15 cellular contexts compared by ENCODE assay signal in genomic region chr5:35990941-35991592, GRCh38. TPM values are rescaled to one million over a fixed set of nuclear protein-coding genes. Genes with fewer than 3 reads are reported as not detected.
A peak's percentile ranks its signal among the peaks of the same experiment; 100 is the strongest.
DNase-seq lines count a peak whose midpoint lies in the region; ATAC-seq and TF ChIP-seq lines count a peak whose summit lies in the region.
"Had no signal": no experiment of that assay in that cellular context is flagged by ENCODE, and none has a peak within 500 bp of the region (broad histone marks: within the 10 kb centered on the region; RNA-seq: fewer than 3 reads in every experiment).

Gene UGT3A1, minus strand, starts transcription at chr5:35991390. Its CDS starts 150 bp downstream, at chr5:35991240.

- H3K27me3 Mint-ChIP-seq in GM23338 (ENCODE audit: insufficient read depth, low read depth, poor library complexity): peaks cover 12% of the 10 kb centered on the region
- peaks cover 5% of the 10 kb centered on the region for H3K27me3 Mint-ChIP-seq in endothelial cell (ENCODE audit: unreplicated experiment)
- H3K27me3 Mint-ChIP-seq in nephron progenitor cell (ENCODE audit: low read depth, poor library complexity): peaks cover 31% of the 10 kb centered on the region

- peaks cover 26% of the 10 kb centered on the region for H3K27me3 ChIP-seq in GM23338 (ENCODE audit: insufficient read depth)
- H3K27me3 ChIP-seq in brain microvascular endothelial cell (replicated peaks): no peaks in the 10 kb centered on the region

- no peaks in the 10 kb centered on the region for H3K79me2 ChIP-seq in GM23338 (replicated peaks; ENCODE audit: insufficient read depth)

- in situ Hi-C loops in brain microvascular endothelial cell (cut with HindIII; ENCODE audit: low pct_ligation_motif_present, low sequenced_read_pairs): no loop called here

- peaks cover 6% of the 10 kb centered on the region; the same call in 1 of the 2 replicates for H3K9me2 ChIP-seq in GM23338 (ENCODE audit: insufficient read depth)

- no peaks in the 10 kb centered on the region for H4K20me1 ChIP-seq in GM23338 (replicated peaks; ENCODE audit: insufficient read depth)

- H3K4me1 ChIP-seq in GM23338 (ENCODE audit: insufficient read depth): peaks cover 7% of the 10 kb centered on the region; the same call in 1 of the 2 replicates

- no peaks in the 10 kb centered on the region for H3K36me3 Mint-ChIP-seq in GM23338 (ENCODE audit: low read depth)
- no peaks in the 10 kb centered on the region for H3K36me3 Mint-ChIP-seq in endothelial cell (ENCODE audit: low read depth, unreplicated experiment)
- H3K36me3 Mint-ChIP-seq in nephron progenitor cell (ENCODE audit: low read depth): no peaks in the 10 kb centered on the region
- H3K36me3 Mint-ChIP-seq: activated naive CD8-positive, alpha-beta T cell treated with anti-CD3 and anti-CD28 coated beads for 36 hours; naive B cell had no signal

- H3K4me3 ChIP-seq in GM23338 (peak within 1 kb of the TSS; percentile 63), brain microvascular endothelial cell (ENCODE audit: low read depth, low read length) (no peak within 1 kb of the TSS), coronary artery (no peak within 1 kb of the TSS)

- H3K4me1 Mint-ChIP-seq in GM23338 (peaks cover 9% of the 10 kb centered on the region), endothelial cell (ENCODE audit: unreplicated experiment) (peaks cover 10% of the 10 kb centered on the region), nephron progenitor cell (peaks cover 28% of the 10 kb centered on the region)
- H3K4me1 Mint-ChIP-seq: activated naive CD8-positive, alpha-beta T cell treated with anti-CD3 and anti-CD28 coated beads for 36 hours; naive B cell had no signal

- H3K27ac ChIP-seq in GM23338 (ENCODE audit: low read depth) (no peak within 1 kb of the TSS), brain microvascular endothelial cell (no peak within 1 kb of the TSS), coronary artery (no peak within 1 kb of the TSS)

- DNase-seq in GM23338 (ENCODE audit: low spot score): peak; percentile 93
- DNase-seq in NCI-H2171 (lab: John Stamatoyannopoulos, UW): peak; percentile 97
- peak; percentile 25 for DNase-seq in endothelial cell (ENCODE audit: low spot score)
- DNase-seq in nephron progenitor cell: peak; percentile 48
- DNase-seq in KG1 (lab: John Stamatoyannopoulos, UW): no peak
- DNase-seq in brain microvascular endothelial cell: no peak
- DNase-seq in coronary artery (ENCODE audit: low spot score): no peak
- DNase-seq: activated CD8-positive, alpha-beta memory T cell treated with anti-CD3 and anti-CD28 coated beads, Interleukin-2, amount 50 U/mL, for 4 hours; activated naive CD8-positive, alpha-beta T cell treated with anti-CD3 and anti-CD28 coated beads for 36 hours; Kasumi-1; naive B cell; SIG-M5 had no signal

- H3F3A ChIP-seq in GM23338 (replicated peaks; ENCODE audit: low read depth): no peaks in the 10 kb centered on the region

- H3K4me3 Mint-ChIP-seq in GM23338 (peak within 1 kb of the TSS; percentile 87), endothelial cell (ENCODE audit: unreplicated experiment) (peak within 1 kb of the TSS; percentile 57), nephron progenitor cell (peak within 1 kb of the TSS; percentile 86)
- H3K4me3 Mint-ChIP-seq: activated naive CD8-positive, alpha-beta T cell treated with anti-CD3 and anti-CD28 coated beads for 36 hours; naive B cell had no signal

- no peaks in the 10 kb centered on the region for H3K9me3 Mint-ChIP-seq in GM23338
- no peaks in the 10 kb centered on the region for H3K9me3 Mint-ChIP-seq in endothelial cell (ENCODE audit: unreplicated experiment)
- no peaks in the 10 kb centered on the region for H3K9me3 Mint-ChIP-seq in nephron progenitor cell
- H3K9me3 Mint-ChIP-seq: activated naive CD8-positive, alpha-beta T cell treated with anti-CD3 and anti-CD28 coated beads for 36 hours; naive B cell had no signal

- H2AFZ ChIP-seq in GM23338: peak within 1 kb of the TSS; percentile 94

- H3K27ac Mint-ChIP-seq in GM23338 (no peak within 1 kb of the TSS), endothelial cell (ENCODE audit: unreplicated experiment) (no peak within 1 kb of the TSS), nephron progenitor cell (no peak within 1 kb of the TSS)
- H3K27ac Mint-ChIP-seq: activated naive CD8-positive, alpha-beta T cell treated with anti-CD3 and anti-CD28 coated beads for 36 hours; naive B cell had no signal

- peak within 1 kb of the TSS; percentile 82 for H3K4me2 ChIP-seq in GM23338

- ATAC-seq in GM23338 (peak; percentile 97), GM21390 (IDR thresholded peaks at IDR 0.05; ENCODE audit: unreplicated experiment) (no peak)

- TF ChIP-seq CTCF in GM23338 (conservative IDR thresholded peaks at IDR 0.05; ENCODE audit: low read depth in 2 of 2): no peak
- TF ChIP-seq CTCF in endothelial cell (IDR thresholded peaks at IDR 0.05; ENCODE audit: unreplicated experiment): no peak
- no peak for TF ChIP-seq CTCF in nephron progenitor cell (IDR thresholded peaks at IDR 0.05)
- no peak for TF ChIP-seq CTCF in brain microvascular endothelial cell (IDR thresholded peaks at IDR 0.05; ENCODE audit: low read depth, low read length, missing control alignments)
- no peak for TF ChIP-seq CTCF in coronary artery (IDR thresholded peaks at IDR 0.05)

- H3K36me3 ChIP-seq in GM23338 (ENCODE audit: insufficient read depth) (no peaks in the 10 kb centered on the region), brain microvascular endothelial cell (replicated peaks) (no peaks in the 10 kb centered on the region)

TF ChIP-seq in GM23338, 12 proteins besides CTCF, POLR2A, EP300 and RAD21:
- TF ChIP-seq CREB1 (CRISPR knock-in tag; IDR thresholded peaks at IDR 0.05; ENCODE audit: low read depth): peak; percentile 52; the same call in 1 of the 2 replicates
- TF ChIP-seq POLR2AphosphoS5 (IDR thresholded peaks at IDR 0.05; ENCODE audit: low read depth): peak; percentile 41; the same call in 1 of the 2 replicates
- no peak for TF ChIP-seq EZH2 (IDR thresholded peaks at IDR 0.05; ENCODE audit: low read depth, unreplicated experiment)

RNA-seq across cellular contexts. Expression of gene UGT3A1, which starts in this region (rescaled TPM):
- 1.8 and 3.1 TPM in 2 replicates for total RNA-seq in GM23338 (2014; rRNA removed; shearing (Covaris generic))
- polyA plus RNA-seq in GM23338 (2016; fragmentation: Nextera tagmentation; extraction: Ambion mirVana): 1.4 and 1.6 TPM in 2 replicates
- 0.85 TPM for total RNA-seq in endothelial cell (ENCODE audit: unreplicated experiment)
- total RNA-seq: activated naive CD8-positive, alpha-beta T cell treated with anti-CD3 and anti-CD28 coated beads for 36 hours had no signal
- polyA plus RNA-seq: BJ, keratinocyte had no signal

Comparison
In these comparisons a context has a peak if more than half of its experiments do, and no peak if none do; other contexts are left out.
1. Peak in DNase-seq in endothelial cell; RNA of the gene not detected or under 1 TPM.
2. DNase-seq: peak in GM23338 (single experiment), NCI-H2171 (single experiment) and nephron progenitor cell (single experiment); none in KG1 (single experiment), brain microvascular endothelial cell (single experiment) and coronary artery (single experiment).
3. Peak in every context shown above with its lines, with median percentiles within 50 percentile points of each other: H3K4me3 Mint-ChIP-seq.